1 cellular context compared by ENCODE assay signal in the genomic region with DNA sequence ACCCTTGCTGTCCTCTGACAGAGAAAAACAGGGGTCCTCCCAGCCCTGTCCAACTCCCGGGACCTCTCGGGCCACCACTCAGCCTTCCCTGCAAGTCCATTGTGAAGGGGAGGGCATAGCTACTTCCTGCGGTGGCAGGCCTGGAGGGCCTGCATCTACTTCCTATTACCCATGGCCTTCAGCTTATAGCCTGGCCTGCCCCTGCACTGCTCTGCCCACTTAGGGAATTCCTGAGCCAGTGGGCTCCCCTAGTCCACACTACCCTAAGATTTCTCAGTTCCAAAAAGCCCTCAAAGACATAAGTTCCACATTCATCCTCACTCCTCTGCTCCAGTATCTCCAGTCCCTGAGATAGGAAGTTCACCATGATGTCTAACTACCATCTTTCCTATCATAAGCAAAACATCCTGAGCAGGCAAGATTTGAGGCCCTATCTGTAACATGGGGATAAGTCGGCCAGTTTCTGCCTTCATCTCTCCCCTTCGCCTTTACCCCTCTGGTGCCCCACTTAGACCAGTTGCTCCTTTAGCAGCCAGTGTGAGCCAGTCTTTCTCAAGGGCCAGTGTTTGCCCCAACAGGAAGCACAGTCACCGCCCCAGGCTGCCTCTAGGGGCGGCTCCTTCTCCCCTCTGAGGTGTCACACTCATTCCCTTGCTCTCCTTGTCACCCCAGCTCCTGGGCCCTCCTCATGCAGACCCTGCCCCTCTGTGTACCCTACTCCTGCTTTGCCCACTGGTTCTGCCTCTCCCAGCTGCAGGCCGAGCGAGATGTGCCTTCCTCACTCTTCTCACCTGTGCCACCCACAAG.
TF ChIP-seq lines count a peak whose summit lies in the region.

No MANE protein-coding gene starts in this region.

TF ChIP-seq in liver, 16 proteins besides CTCF, POLR2A, EP300 and RAD21 (continued from another document):
- TF ChIP-seq GABPA (IDR thresholded peaks at IDR 0.05 in 1 of 2, conservative IDR thresholded peaks at IDR 0.05 in 1 of 2) (no peak), SP1 (IDR thresholded peaks at IDR 0.05) (no peak), HNF4G (IDR thresholded peaks at IDR 0.05) (no peak), RXRA (IDR thresholded peaks at IDR 0.05) (no peak)
- TF ChIP-seq, protein P1, sequence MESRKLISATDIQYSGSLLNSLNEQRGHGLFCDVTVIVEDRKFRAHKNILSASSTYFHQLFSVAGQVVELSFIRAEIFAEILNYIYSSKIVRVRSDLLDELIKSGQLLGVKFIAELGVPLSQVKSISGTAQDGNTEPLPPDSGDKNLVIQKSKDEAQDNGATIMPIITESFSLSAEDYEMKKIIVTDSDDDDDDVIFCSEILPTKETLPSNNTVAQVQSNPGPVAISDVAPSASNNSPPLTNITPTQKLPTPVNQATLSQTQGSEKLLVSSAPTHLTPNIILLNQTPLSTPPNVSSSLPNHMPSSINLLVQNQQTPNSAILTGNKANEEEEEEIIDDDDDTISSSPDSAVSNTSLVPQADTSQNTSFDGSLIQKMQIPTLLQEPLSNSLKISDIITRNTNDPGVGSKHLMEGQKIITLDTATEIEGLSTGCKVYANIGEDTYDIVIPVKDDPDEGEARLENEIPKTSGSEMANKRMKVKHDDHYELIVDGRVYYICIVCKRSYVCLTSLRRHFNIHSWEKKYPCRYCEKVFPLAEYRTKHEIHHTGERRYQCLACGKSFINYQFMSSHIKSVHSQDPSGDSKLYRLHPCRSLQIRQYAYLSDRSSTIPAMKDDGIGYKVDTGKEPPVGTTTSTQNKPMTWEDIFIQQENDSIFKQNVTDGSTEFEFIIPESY (IDR thresholded peaks at IDR 0.05), result no peak
